In genomic region chr3:129530331-129530761, GRCh38 we compare ENCODE assay signal across 1 cellular context.
TF ChIP-seq lines count a peak whose summit lies in the region.

No MANE protein-coding gene starts in this region.

TF ChIP-seq in A549, 52 proteins besides CTCF, POLR2A, EP300 and RAD21:
- TF ChIP-seq ESRRA (IDR thresholded peaks at IDR 0.05; ENCODE audit: borderline replicate concordance, low read length) = no peak
